14 cellular contexts compared by ENCODE assay signal in the genomic region with DNA sequence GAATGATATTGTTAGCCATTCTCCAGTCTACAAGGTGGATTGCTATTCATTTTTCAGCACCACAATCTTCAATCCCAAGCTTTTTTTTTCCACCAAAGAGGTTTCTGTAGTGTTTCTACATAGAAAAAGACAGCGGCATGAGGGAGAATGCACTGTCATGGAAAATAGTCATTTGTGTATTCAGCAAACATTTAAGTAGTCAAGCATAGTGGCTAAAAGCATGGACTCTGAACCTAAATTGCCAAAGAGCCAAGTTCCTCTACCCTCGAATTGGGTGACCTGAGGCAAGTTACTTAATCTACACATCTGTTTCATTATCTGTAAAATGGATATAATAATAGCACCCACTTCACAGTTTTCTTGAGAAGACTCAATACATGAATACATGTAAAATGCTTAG.
"Had no signal": no experiment of that assay in that cellular context is flagged by ENCODE, and none has a peak within 500 bp of the region (broad histone marks: within the 10 kb centered on the region; RNA-seq: fewer than 3 reads in every experiment).

No MANE protein-coding gene starts in this region.

- H3K9me3 ChIP-seq: lower lobe of right lung, prostate gland, suprapubic skin had no signal

- ATAC-seq: esophagus mucosa; lower lobe of right lung; right cardiac atrium; stimulated activated naive CD8-positive, alpha-beta T cell treated with anti-CD3 and anti-CD28 coated beads, Interleukin-15, Interleukin-2, amounts not matched to agents 100 U/mL and 50 U/mL, for 24 hours had no signal

- H3K36me3 ChIP-seq: lower lobe of right lung, prostate gland, suprapubic skin had no signal

- H3K4me3 ChIP-seq: dorsolateral prefrontal cortex, lower lobe of right lung, prostate gland, suprapubic skin had no signal

- H3K4me1 ChIP-seq: lower lobe of right lung, prostate gland, suprapubic skin had no signal

- DNase-seq: activated CD4-positive, alpha-beta T cell treated with anti-CD3 and anti-CD28 coated beads, Interleukin-2, amount 50 U/mL, for 48 hours; activated CD4-positive, CD25-positive, alpha-beta regulatory T cell treated with anti-CD3 and anti-CD28 coated beads, Interleukin-2, amount 50 U/mL, for 72 hours; activated naive CD4-positive, alpha-beta T cell treated with anti-CD3 and anti-CD28 coated beads for 36 hours; dorsolateral prefrontal cortex; lower lobe of right lung; nephron progenitor cell; right cardiac atrium; stimulated activated naive CD8-positive, alpha-beta T cell treated with anti-CD3 and anti-CD28 coated beads, Interleukin-15, Interleukin-2, amounts not matched to agents 100 U/mL and 50 U/mL, for 24 hours; T-helper 1 cell; T1000; trophoblast cell had no signal

- H3K27me3 ChIP-seq: dorsolateral prefrontal cortex, suprapubic skin had no signal

- H3K27ac ChIP-seq: dorsolateral prefrontal cortex, lower lobe of right lung, prostate gland, suprapubic skin had no signal
